ENCODE assay signal across 9 cellular contexts in genomic region chr4:145679520-145679919, GRCh38. TPM values are rescaled to one million over a fixed set of nuclear protein-coding genes. Genes with fewer than 3 reads are reported as not detected.
DNase-seq lines count a peak whose midpoint lies in the region; ATAC-seq and TF ChIP-seq lines count a peak whose summit lies in the region.
"Had no signal": no experiment of that assay in that cellular context is flagged by ENCODE, and none has a peak within 500 bp of the region (broad histone marks: within the 10 kb centered on the region; RNA-seq: fewer than 3 reads in every experiment).

No MANE protein-coding gene starts in this region.

- WGBS in SK-N-SH (ENCODE audit: low lambda C conversion rate): no CpG with 5 or more reads among the region's 1 CpG
- 36% methylated on average over 1 of the region's 1 CpG for WGBS in right cardiac atrium

- H3K36me3 Mint-ChIP-seq in T-helper 2 cell treated with Interferon-gamma antibody and Interleukin-4, amounts not matched to agents 5 μg/mL and 100 μg/mL, for 36 hours (ENCODE audit: low read depth): no peaks in the 10 kb centered on the region

- no peak for TF ChIP-seq CTCF in SK-N-SH (IDR thresholded peaks at IDR 0.05)
- TF ChIP-seq CTCF in upper lobe of right lung (IDR thresholded peaks at IDR 0.05): no peak

- intact Hi-C loops in right cardiac atrium (cut with DNase I): no loop called here
- intact Hi-C loops in upper lobe of right lung (cut with DNase I): no loop called here

- peak; percentile 93 to 96 for ATAC-seq in right cardiac atrium
- ATAC-seq in upper lobe of right lung: peak; percentile 97

- H3K27me3 ChIP-seq in SK-N-SH (ENCODE audit: insufficient read depth) (no peaks in the 10 kb centered on the region), right cardiac atrium (ENCODE audit: control insufficient read depth, insufficient read depth) (no peaks in the 10 kb centered on the region), upper lobe of right lung (no peaks in the 10 kb centered on the region)

- H3K9ac ChIP-seq in SK-N-SH: no peak overlapping the region
- H3K9ac ChIP-seq: KMS-11 had no signal

- H3K4me1 ChIP-seq in SK-N-SH (ENCODE audit: control insufficient read depth in 1 of 2, insufficient read depth in 2 of 2, low read depth in 1 of 2, low read length in 1 of 2) (peaks cover 0 to 12% of the 10 kb centered on the region in 2 experiments; a peak in 1 of 4 replicates), right cardiac atrium (ENCODE audit: control insufficient read depth, insufficient read depth, low read length) (peaks cover 3% of the 10 kb centered on the region), upper lobe of right lung (peaks cover 20% of the 10 kb centered on the region)

- TF ChIP-seq EP300 in SK-N-SH (IDR thresholded peaks at IDR 0.05; ENCODE audit: borderline replicate concordance in 1 of 2, low read depth in 1 of 2, low read length in 1 of 2): no peak

- CTCF ChIA-PET in SK-N-SH (lab: Yijun Ruan, JAX): no interaction called here

- H3K9me3 Mint-ChIP-seq in T-helper 2 cell treated with Interferon-gamma antibody and Interleukin-4, amounts not matched to agents 5 μg/mL and 100 μg/mL, for 36 hours: peaks cover 6% of the 10 kb centered on the region

- peak; percentile 36 to 44 for DNase-seq in NCI-H526 (lab: John Stamatoyannopoulos, UW)
- DNase-seq in NCI-H526 treated with DMSO at 0.1 percent for 48 hours (lab: John Stamatoyannopoulos, UW): no peak
- no peak for DNase-seq in SK-N-SH
- DNase-seq in right cardiac atrium: peak; percentile 19 to 66 (median 53)
- DNase-seq in upper lobe of right lung: no peak
- no peak for DNase-seq in T-helper 2 cell treated with Interferon-gamma antibody and Interleukin-4, amounts not matched to agents 5 μg/mL and 100 μg/mL, for 36 hours (ENCODE audit: low spot score)
- DNase-seq in middle frontal gyrus (ENCODE audit: extremely low spot score, low spot score): no peak
- DNase-seq in pons (ENCODE audit: low spot score): no peak

- H3K36me3 ChIP-seq in SK-N-SH (replicated peaks in 1 of 2; ENCODE audit: control insufficient read depth in 1 of 2, insufficient read depth in 2 of 2, low read length in 1 of 2) (no peaks in the 10 kb centered on the region), upper lobe of right lung (no peaks in the 10 kb centered on the region)

- peaks cover 12% of the 10 kb centered on the region for H3F3A ChIP-seq in SK-N-SH (replicated peaks; ENCODE audit: insufficient read depth)

- H3K9me3 ChIP-seq in SK-N-SH (no peaks in the 10 kb centered on the region), right cardiac atrium (ENCODE audit: control insufficient read depth, low read length) (no peaks in the 10 kb centered on the region), upper lobe of right lung (no peaks in the 10 kb centered on the region)

- H2AFZ ChIP-seq in SK-N-SH (ENCODE audit: low read depth): no peak overlapping the region

- H4K20me1 ChIP-seq in SK-N-SH (ENCODE audit: insufficient read depth): no peaks in the 10 kb centered on the region

- POLR2A ChIA-PET in SK-N-SH (lab: Yijun Ruan, JAX): no interaction called here

- no peak overlapping the region for H3K4me3 ChIP-seq in SK-N-SH (ENCODE audit: low read depth in 2 of 2, low read length in 1 of 2)
- no peak overlapping the region for H3K4me3 ChIP-seq in right cardiac atrium (ENCODE audit: low read length)
- H3K4me3 ChIP-seq in upper lobe of right lung: no peak overlapping the region

- no peak overlapping the region for H3K4me3 Mint-ChIP-seq in T-helper 2 cell treated with Interferon-gamma antibody and Interleukin-4, amounts not matched to agents 5 μg/mL and 100 μg/mL, for 36 hours

- H3K27ac Mint-ChIP-seq in T-helper 2 cell treated with Interferon-gamma antibody and Interleukin-4, amounts not matched to agents 5 μg/mL and 100 μg/mL, for 36 hours: no peak overlapping the region

- no peak overlapping the region for H3K4me2 ChIP-seq in SK-N-SH
- H3K4me2 ChIP-seq: KMS-11 had no signal

- H3K27ac ChIP-seq in SK-N-SH (ENCODE audit: low read depth in 2 of 2, low read length in 1 of 2): peak overlapping the region in 1 of 2 experiments; percentile 55; a peak in 2 of 4 replicates
- no peak overlapping the region for H3K27ac ChIP-seq in right cardiac atrium (ENCODE audit: low read length)
- peak overlapping the region; percentile 72 for H3K27ac ChIP-seq in upper lobe of right lung
- H3K27ac ChIP-seq: KMS-11 had no signal

- TF ChIP-seq RAD21 in SK-N-SH (IDR thresholded peaks at IDR 0.05; ENCODE audit: low read length): no peak

- H3K4me1 Mint-ChIP-seq in T-helper 2 cell treated with Interferon-gamma antibody and Interleukin-4, amounts not matched to agents 5 μg/mL and 100 μg/mL, for 36 hours (ENCODE audit: low read depth): no peaks in the 10 kb centered on the region

- H3K79me2 ChIP-seq in SK-N-SH (ENCODE audit: insufficient read depth): no peaks in the 10 kb centered on the region

- no peaks in the 10 kb centered on the region for H3K9me2 ChIP-seq in SK-N-SH

- H3K27me3 Mint-ChIP-seq in T-helper 2 cell treated with Interferon-gamma antibody and Interleukin-4, amounts not matched to agents 5 μg/mL and 100 μg/mL, for 36 hours (ENCODE audit: low read depth): peaks cover 10% of the 10 kb centered on the region

TF ChIP-seq in SK-N-SH, 30 proteins besides CTCF, POLR2A, EP300 and RAD21:
- TF ChIP-seq PBX3 (IDR thresholded peaks at IDR 0.05) (0 out of 2 replicates have a peak, but pooled peaks have one; percentile 19), TCF12 (IDR thresholded peaks at IDR 0.05) (peak; percentile 43; the same call in 1 of the 2 replicates), MEF2A (IDR thresholded peaks at IDR 0.05; ENCODE audit: borderline replicate concordance, low read depth) (no peak), MAX (IDR thresholded peaks at IDR 0.05; ENCODE audit: low read depth) (no peak), JUND (IDR thresholded peaks at IDR 0.05) (peak; percentile 21; the same call in 1 of the 2 replicates), FOXM1 (IDR thresholded peaks at IDR 0.05; ENCODE audit: low read depth) (no peak), EZH2phosphoT487 (IDR thresholded peaks at IDR 0.05; ENCODE audit: borderline replicate concordance, low read depth) (no peak), FOSL2 (IDR thresholded peaks at IDR 0.05; ENCODE audit: borderline replicate concordance, low read depth) (peak; percentile 59; the same call in 1 of the 2 replicates), NRF1 (IDR thresholded peaks at IDR 0.05; ENCODE audit: low read depth, low read length) (no peak), FOXJ3 (CRISPR knock-in tag; IDR thresholded peaks at IDR 0.05) (no peak), MXI1 (IDR thresholded peaks at IDR 0.05; ENCODE audit: low read depth, low read length) (no peak)

RNA-seq across cellular contexts. Expression of gene C4orf51, which starts 0.4 kb away (rescaled TPM):
- polyA plus RNA-seq in SK-N-SH (2012; rRNA removed): not detected in 2 replicates
- polyA plus RNA-seq in SK-N-SH (2012; cell fraction: cytosol; rRNA removed): not detected in 2 replicates
- not detected in 2 replicates for polyA plus RNA-seq in SK-N-SH (2012; cell fraction: nucleus; rRNA removed)
- total RNA-seq in right cardiac atrium: not detected
- polyA plus RNA-seq in right cardiac atrium: not detected
- total RNA-seq in upper lobe of right lung: not detected

Comparison
In these comparisons a context has a peak if more than half of its experiments do, and no peak if none do; other contexts are left out.
1. DNase-seq: peak in NCI-H526 (2 of 2) and right cardiac atrium (3 of 3); none in NCI-H526 treated with DMSO at 0.1 percent for 48 hours (single experiment), SK-N-SH (single experiment), upper lobe of right lung (single experiment), T-helper 2 cell treated with Interferon-gamma antibody and Interleukin-4, amounts not matched to agents 5 μg/mL and 100 μg/mL, for 36 hours (single experiment), middle frontal gyrus (single experiment) and pons (single experiment).